In the genomic region with DNA sequence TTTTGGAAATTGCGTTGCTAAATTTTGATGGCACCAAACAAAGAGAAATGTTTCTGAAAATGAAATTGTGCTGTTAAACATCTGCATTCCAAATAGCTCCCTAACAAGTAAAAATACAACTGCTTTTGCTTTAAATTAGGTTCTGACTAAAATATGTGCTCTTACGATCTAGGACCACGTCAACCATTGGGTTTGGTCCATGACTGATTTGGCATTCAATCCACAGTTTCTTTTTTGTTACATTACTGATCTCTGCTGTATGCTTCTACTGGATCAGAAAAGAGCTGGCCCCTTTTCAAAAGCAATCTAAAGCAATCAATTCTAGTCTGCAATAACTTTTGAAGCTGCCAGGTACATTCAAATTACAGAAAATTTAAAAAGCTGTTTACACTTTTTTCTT, we compare ENCODE assay signal across 33 cellular contexts.
"Had no signal": no experiment of that assay in that cellular context is flagged by ENCODE, and none has a peak within 500 bp of the region (broad histone marks: within the 10 kb centered on the region; RNA-seq: fewer than 3 reads in every experiment).

No MANE protein-coding gene starts in this region.

- H3K36me3 ChIP-seq: MG63, Peyer's patch, SJSA1 had no signal

- H3K36me3 Mint-ChIP-seq: activated naive CD4-positive, alpha-beta T cell treated with anti-CD3 and anti-CD28 coated beads, Interleukin-2, amount 50 U/mL, for 72 hours; brain had no signal

- H3K27ac ChIP-seq: Peyer's patch, SJSA1 had no signal

- H3K4me2 ChIP-seq: SK-N-SH had no signal

- H3K27me3 ChIP-seq: MG63, Peyer's patch, SJSA1 had no signal

- DNase-seq: activated CD4-positive, alpha-beta T cell treated with anti-CD3 and anti-CD28 coated beads, Interleukin-2, amount 10 ng/mL, durations not matched to agents 7 days and 5 days; activated CD4-positive, alpha-beta T cell treated with anti-CD3 and anti-CD28 coated beads, Interleukin-2, amount 50 U/mL, for 48 hours; activated CD8-positive, alpha-beta T cell treated with anti-CD3 and anti-CD28 coated beads, Interleukin-2, amount 10 ng/mL, durations not matched to agents 7 days and 5 days; activated gamma-delta T cell treated with Interleukin-2 at 50 U/mL for 16 hours; activated naive CD4-positive, alpha-beta T cell treated with anti-CD3 and anti-CD28 coated beads for 36 hours; activated T-cell treated with anti-CD3 and anti-CD28 coated beads, Interleukin-2, amount 50 U/mL, for 4 hours; anterior cingulate cortex; caudate nucleus; Kasumi-1; KG1; MG63; NCI-H1048; NCI-H1105 treated with DMSO at 0.1 percent for 48 hours; NCI-H1436; NCI-H1694; NCI-H1930; NCI-H2081 treated with DMSO at 0.1 percent for 48 hours; NCI-H226; NCI-H446 treated with DMSO at 0.1 percent for 48 hours; NCI-H524; NCI-H69; NK-92 treated with Interleukin-12 subunit alpha and Interleukin-12 subunit beta, amount 100 ng/mL, for 24 hours; PC-3; Peyer's patch; RPMI8226; SHP77 treated with DMSO at 0.1 percent for 48 hours; SK-N-SH had no signal

- H3K4me3 ChIP-seq: MG63, Peyer's patch, SJSA1 had no signal

- H3K27ac Mint-ChIP-seq: activated CD4-positive, alpha-beta T cell treated with anti-CD3 and anti-CD28 coated beads, Interleukin-2, amount 10 ng/mL, durations not matched to agents 7 days and 5 days; activated CD8-positive, alpha-beta T cell treated with anti-CD3 and anti-CD28 coated beads, Interleukin-2, amount 10 ng/mL, durations not matched to agents 7 days and 5 days; activated naive CD4-positive, alpha-beta T cell treated with anti-CD3 and anti-CD28 coated beads for 36 hours; activated naive CD4-positive, alpha-beta T cell treated with anti-CD3 and anti-CD28 coated beads, Interleukin-2, amount 50 U/mL, for 72 hours; activated T-helper 1 cell treated with anti-CD3 and anti-CD28 coated beads, Interleukin-12 subunit alpha, Interleukin-12 subunit beta, Interleukin-2, Interleukin-4 antibody, amounts not matched to agents 30 ng/mL and 10 ng/mL and 1 ng/mL, durations not matched to agents 14 hours and 24 hours and 36 hours; T-helper 1 cell treated with Interleukin-12 subunit alpha and Interleukin-12 subunit beta and Interleukin-4 antibody, amounts not matched to agents 30 μg/mL and 1 μg/mL, for 36 hours; T-helper 2 cell treated with Interferon-gamma antibody and Interleukin-4, amounts not matched to agents 5 μg/mL and 100 μg/mL, for 36 hours had no signal

- H3K9ac ChIP-seq: SK-N-SH had no signal

- H3K4me1 Mint-ChIP-seq: activated CD4-positive, alpha-beta T cell treated with anti-CD3 and anti-CD28 coated beads, Interleukin-2, amount 10 ng/mL, durations not matched to agents 7 days and 5 days; brain had no signal

- H3K9me3 ChIP-seq: MG63, Peyer's patch, SJSA1, SK-N-SH had no signal

- H3K27me3 Mint-ChIP-seq: activated CD4-positive, alpha-beta T cell treated with anti-CD3 and anti-CD28 coated beads, Interleukin-2, amount 10 ng/mL, durations not matched to agents 7 days and 5 days; brain had no signal

- H3K4me3 Mint-ChIP-seq: activated CD4-positive, alpha-beta T cell treated with anti-CD3 and anti-CD28 coated beads, Interleukin-2, amount 10 ng/mL, durations not matched to agents 7 days and 5 days; activated CD8-positive, alpha-beta T cell treated with anti-CD3 and anti-CD28 coated beads, Interleukin-2, amount 10 ng/mL, durations not matched to agents 7 days and 5 days; activated naive CD4-positive, alpha-beta T cell treated with anti-CD3 and anti-CD28 coated beads for 36 hours; activated T-cell treated with anti-CD3 and anti-CD28 coated beads, Interleukin-2, amount 50 U/mL, for 4 hours; activated T-helper 1 cell treated with anti-CD3 and anti-CD28 coated beads, Interleukin-12 subunit alpha, Interleukin-12 subunit beta, Interleukin-2, Interleukin-4 antibody, amounts not matched to agents 30 ng/mL and 10 ng/mL and 1 ng/mL, durations not matched to agents 14 hours and 24 hours and 36 hours; brain; T-helper 1 cell treated with Interleukin-12 subunit alpha and Interleukin-12 subunit beta and Interleukin-4 antibody, amounts not matched to agents 30 μg/mL and 1 μg/mL, for 36 hours; T-helper 2 cell treated with Interferon-gamma antibody and Interleukin-4, amounts not matched to agents 5 μg/mL and 100 μg/mL, for 36 hours had no signal

- H3K4me1 ChIP-seq: Peyer's patch, SJSA1 had no signal

- ATAC-seq: activated CD8-positive, alpha-beta T cell treated with anti-CD3 and anti-CD28 coated beads, Interleukin-2, amount 10 ng/mL, durations not matched to agents 7 days and 5 days; activated naive CD4-positive, alpha-beta T cell treated with anti-CD3 and anti-CD28 coated beads, Interleukin-2, amount 50 U/mL, for 72 hours; activated T-cell treated with anti-CD3 and anti-CD28 coated beads, Interleukin-2, amount 50 U/mL, for 4 hours; PC-3 had no signal
